In genomic region chr16:14641206-14641605, GRCh38 we compare ENCODE assay signal across 37 cellular contexts. TPM values are rescaled to one million over a fixed set of nuclear protein-coding genes. Genes with fewer than 3 reads are reported as not detected.
DNase-seq lines count a peak whose midpoint lies in the region; ATAC-seq, FAIRE-seq and TF ChIP-seq lines count a peak whose summit lies in the region.
"Had no signal": no experiment of that assay in that cellular context is flagged by ENCODE, and none has a peak within 500 bp of the region (broad histone marks: within the 10 kb centered on the region; RNA-seq: fewer than 3 reads in every experiment).

No MANE protein-coding gene starts in this region.

- H3K79me2 ChIP-seq in keratinocyte (ENCODE audit: control insufficient read depth, insufficient read depth, low read length): peaks cover 91% of the 10 kb centered on the region

- dilution Hi-C loops in keratinocyte (cut with MboI; ENCODE audit: extremely low pct_ligation_motif_present, low sequenced_read_pairs): no loop called here

- peaks cover 92% of the 10 kb centered on the region for H3K36me3 Mint-ChIP-seq in activated T-cell treated with anti-CD3 and anti-CD28 coated beads, Interleukin-2, amount 50 U/mL, for 24 hours (ENCODE audit: low read depth)
- H3K36me3 Mint-ChIP-seq in activated naive CD8-positive, alpha-beta T cell treated with anti-CD3 and anti-CD28 coated beads, Interleukin-2, amount 50 U/mL, for 24 hours (ENCODE audit: low read depth): peaks cover 29% of the 10 kb centered on the region
- H3K36me3 Mint-ChIP-seq in stimulated activated effector memory CD8-positive, alpha-beta T cell treated with anti-CD3 and anti-CD28 coated beads, Interleukin-12 subunit alpha, Interleukin-12 subunit beta, amount 100 ng/mL, for 72 hours: peaks cover 85% of the 10 kb centered on the region
- H3K36me3 Mint-ChIP-seq in natural killer cell treated with Interleukin-12 subunit alpha and Interleukin-12 subunit beta and Interleukin-15 and Interleukin-18, amount 100 ng/mL, for 72 hours: peaks cover 5% of the 10 kb centered on the region

- DNase-seq in activated T-cell treated with anti-CD3 and anti-CD28 coated beads, Interleukin-2, amount 50 U/mL, for 24 hours: no peak
- DNase-seq in activated T-cell treated with anti-CD3 and anti-CD28 coated beads for 4 hours: no peak
- DNase-seq in activated naive CD8-positive, alpha-beta T cell treated with anti-CD3 and anti-CD28 coated beads, Interleukin-2, amount 50 U/mL, for 24 hours: no peak
- no peak for DNase-seq in keratinocyte (ENCODE audit: low read depth, low spot score)
- no peak for DNase-seq in stimulated activated effector memory CD8-positive, alpha-beta T cell treated with anti-CD3 and anti-CD28 coated beads, Interleukin-12 subunit alpha, Interleukin-12 subunit beta, amount 100 ng/mL, for 72 hours (ENCODE audit: low spot score in 2 of 2)
- DNase-seq in natural killer cell treated with Interleukin-12 subunit alpha and Interleukin-12 subunit beta and Interleukin-15 and Interleukin-18, amount 100 ng/mL, for 72 hours (ENCODE audit: low spot score): no peak
- no peak for DNase-seq in medulla oblongata (ENCODE audit: extremely low spot score)
- DNase-seq: activated CD4-positive, alpha-beta T cell treated with anti-CD3 and anti-CD28 coated beads, Interleukin-2, amount 10 ng/mL, durations not matched to agents 7 days and 5 days; activated naive CD4-positive, alpha-beta T cell treated with anti-CD3 and anti-CD28 coated beads for 36 hours; anterior cingulate cortex; CD4-positive, CD25-positive, alpha-beta regulatory T cell; GOT3; HFFc6; islet precursor cell; KBM-7; midbrain; NCI-H1092; NCI-H1694; NCI-H446; NCI-H82; ovary; stimulated activated naive CD4-positive, alpha-beta T cell; T-helper 9 cell; uterus had no signal

- H3K9ac ChIP-seq in keratinocyte (ENCODE audit: control insufficient read depth, extremely low read depth, insufficient read depth, low read length): peak overlapping the region; percentile 70

- H3K27ac ChIP-seq in keratinocyte (ENCODE audit: control insufficient read depth, insufficient read depth, low read length): peak overlapping the region; percentile 88
- H3K27ac ChIP-seq: breast epithelium, ovary, skin epidermis, uterus, VCaP had no signal

- H3K4me3 Mint-ChIP-seq in activated T-cell treated with anti-CD3 and anti-CD28 coated beads, Interleukin-2, amount 50 U/mL, for 24 hours: no peak overlapping the region
- no peak overlapping the region for H3K4me3 Mint-ChIP-seq in activated naive CD8-positive, alpha-beta T cell treated with anti-CD3 and anti-CD28 coated beads, Interleukin-2, amount 50 U/mL, for 24 hours
- no peak overlapping the region for H3K4me3 Mint-ChIP-seq in stimulated activated effector memory CD8-positive, alpha-beta T cell treated with anti-CD3 and anti-CD28 coated beads, Interleukin-12 subunit alpha, Interleukin-12 subunit beta, amount 100 ng/mL, for 72 hours
- H3K4me3 Mint-ChIP-seq in natural killer cell treated with Interleukin-12 subunit alpha and Interleukin-12 subunit beta and Interleukin-15 and Interleukin-18, amount 100 ng/mL, for 72 hours: no peak overlapping the region
- H3K4me3 Mint-ChIP-seq: activated CD4-positive, alpha-beta T cell treated with anti-CD3 and anti-CD28 coated beads, Interleukin-2, amount 10 ng/mL, durations not matched to agents 7 days and 5 days; activated naive CD4-positive, alpha-beta T cell treated with anti-CD3 and anti-CD28 coated beads for 36 hours; HFFc6 had no signal

- H3K4me1 ChIP-seq in keratinocyte (ENCODE audit: control insufficient read depth, extremely low read depth, insufficient read depth, low read length): peaks cover 23% of the 10 kb centered on the region
- H3K4me1 ChIP-seq: breast epithelium, uterus had no signal

- peak overlapping the region; percentile 11 for H3K4me2 ChIP-seq in keratinocyte (ENCODE audit: control insufficient read depth, extremely low read depth, insufficient read depth, low read depth, low read length)

- no peak for FAIRE-seq in keratinocyte (lab: Jason Lieb, UNC)
- FAIRE-seq: A204.1 had no signal

- ATAC-seq in activated naive CD8-positive, alpha-beta T cell treated with anti-CD3 and anti-CD28 coated beads, Interleukin-2, amount 50 U/mL, for 24 hours: no peak
- ATAC-seq in stimulated activated effector memory CD8-positive, alpha-beta T cell treated with anti-CD3 and anti-CD28 coated beads, Interleukin-12 subunit alpha, Interleukin-12 subunit beta, amount 100 ng/mL, for 72 hours: no peak
- no peak for ATAC-seq in natural killer cell treated with Interleukin-12 subunit alpha and Interleukin-12 subunit beta and Interleukin-15 and Interleukin-18, amount 100 ng/mL, for 72 hours
- ATAC-seq in GM19035 (IDR thresholded peaks at IDR 0.05; ENCODE audit: unreplicated experiment): no peak

- H3K27me3 ChIP-seq in keratinocyte (ENCODE audit: control insufficient read depth, extremely low read depth, insufficient read depth, low read length): no peaks in the 10 kb centered on the region
- H3K27me3 ChIP-seq: breast epithelium, ovary, uterus had no signal

- peaks cover 3% of the 10 kb centered on the region for H4K20me1 ChIP-seq in keratinocyte (ENCODE audit: control insufficient read depth, extremely low read depth, insufficient read depth, low read length)

- H3K4me1 Mint-ChIP-seq in activated T-cell treated with anti-CD3 and anti-CD28 coated beads, Interleukin-2, amount 50 U/mL, for 24 hours (ENCODE audit: low read depth): peaks cover 46% of the 10 kb centered on the region
- H3K4me1 Mint-ChIP-seq in activated naive CD8-positive, alpha-beta T cell treated with anti-CD3 and anti-CD28 coated beads, Interleukin-2, amount 50 U/mL, for 24 hours: peaks cover 16% of the 10 kb centered on the region
- peaks cover 32% of the 10 kb centered on the region for H3K4me1 Mint-ChIP-seq in stimulated activated effector memory CD8-positive, alpha-beta T cell treated with anti-CD3 and anti-CD28 coated beads, Interleukin-12 subunit alpha, Interleukin-12 subunit beta, amount 100 ng/mL, for 72 hours
- peaks cover 14 to 16% of the 10 kb centered on the region in 2 donors for H3K4me1 Mint-ChIP-seq in natural killer cell treated with Interleukin-12 subunit alpha and Interleukin-12 subunit beta and Interleukin-15 and Interleukin-18, amount 100 ng/mL, for 72 hours (ENCODE audit: low read depth in 2 of 2)

- H3K9me1 ChIP-seq in keratinocyte (ENCODE audit: control insufficient read depth, extremely low read depth, insufficient read depth, low read length): no peaks in the 10 kb centered on the region

- peak overlapping the region; percentile 76 for H3K27ac Mint-ChIP-seq in activated T-cell treated with anti-CD3 and anti-CD28 coated beads, Interleukin-2, amount 50 U/mL, for 24 hours
- peak overlapping the region; percentile 36 for H3K27ac Mint-ChIP-seq in activated naive CD8-positive, alpha-beta T cell treated with anti-CD3 and anti-CD28 coated beads, Interleukin-2, amount 50 U/mL, for 24 hours
- peak overlapping the region; percentile 88 for H3K27ac Mint-ChIP-seq in stimulated activated effector memory CD8-positive, alpha-beta T cell treated with anti-CD3 and anti-CD28 coated beads, Interleukin-12 subunit alpha, Interleukin-12 subunit beta, amount 100 ng/mL, for 72 hours
- H3K27ac Mint-ChIP-seq in natural killer cell treated with Interleukin-12 subunit alpha and Interleukin-12 subunit beta and Interleukin-15 and Interleukin-18, amount 100 ng/mL, for 72 hours: no peak overlapping the region
- H3K27ac Mint-ChIP-seq: activated CD4-positive, alpha-beta T cell treated with anti-CD3 and anti-CD28 coated beads, Interleukin-2, amount 10 ng/mL, durations not matched to agents 7 days and 5 days; HFFc6 had no signal

- H2AFZ ChIP-seq in keratinocyte (ENCODE audit: control insufficient read depth, low read length): no peak overlapping the region

- no peaks in the 10 kb centered on the region for H3K9me3 ChIP-seq in keratinocyte (ENCODE audit: control insufficient read depth, low read depth, low read length)
- H3K9me3 ChIP-seq: breast epithelium, ovary, uterus had no signal

- H3K27me3 Mint-ChIP-seq in activated T-cell treated with anti-CD3 and anti-CD28 coated beads, Interleukin-2, amount 50 U/mL, for 24 hours: no peaks in the 10 kb centered on the region
- no peaks in the 10 kb centered on the region for H3K27me3 Mint-ChIP-seq in activated naive CD8-positive, alpha-beta T cell treated with anti-CD3 and anti-CD28 coated beads, Interleukin-2, amount 50 U/mL, for 24 hours
- H3K27me3 Mint-ChIP-seq in natural killer cell treated with Interleukin-12 subunit alpha and Interleukin-12 subunit beta and Interleukin-15 and Interleukin-18, amount 100 ng/mL, for 72 hours: no peaks in the 10 kb centered on the region
- H3K27me3 Mint-ChIP-seq: activated CD4-positive, alpha-beta T cell treated with anti-CD3 and anti-CD28 coated beads, Interleukin-2, amount 10 ng/mL, durations not matched to agents 7 days and 5 days; CD4-positive, CD25-positive, alpha-beta regulatory T cell had no signal

- H3K4me3 ChIP-seq in keratinocyte (ENCODE audit: control insufficient read depth in 2 of 3, extremely low read depth in 1 of 3, insufficient read depth in 2 of 3, low read depth in 1 of 3, low read length in 3 of 3): no peak overlapping the region
- H3K4me3 ChIP-seq: breast epithelium, ovary, skin epidermis, uterus had no signal

- TF ChIP-seq CTCF in keratinocyte (optimal IDR thresholded peaks at IDR 0.05 in 1 of 3, IDR thresholded peaks at IDR 0.05 in 1 of 3, conservative IDR thresholded peaks at IDR 0.05 in 1 of 3; ENCODE audit: extremely low read depth in 1 of 3, insufficient read depth in 2 of 3, low read length in 3 of 3): no peak

- no peaks in the 10 kb centered on the region for H3K9me3 Mint-ChIP-seq in activated T-cell treated with anti-CD3 and anti-CD28 coated beads, Interleukin-2, amount 50 U/mL, for 24 hours
- H3K9me3 Mint-ChIP-seq in activated naive CD8-positive, alpha-beta T cell treated with anti-CD3 and anti-CD28 coated beads, Interleukin-2, amount 50 U/mL, for 24 hours: no peaks in the 10 kb centered on the region
- H3K9me3 Mint-ChIP-seq in stimulated activated effector memory CD8-positive, alpha-beta T cell treated with anti-CD3 and anti-CD28 coated beads, Interleukin-12 subunit alpha, Interleukin-12 subunit beta, amount 100 ng/mL, for 72 hours: no peaks in the 10 kb centered on the region
- no peaks in the 10 kb centered on the region for H3K9me3 Mint-ChIP-seq in natural killer cell treated with Interleukin-12 subunit alpha and Interleukin-12 subunit beta and Interleukin-15 and Interleukin-18, amount 100 ng/mL, for 72 hours
- H3K9me3 Mint-ChIP-seq: activated CD4-positive, alpha-beta T cell treated with anti-CD3 and anti-CD28 coated beads, Interleukin-2, amount 10 ng/mL, durations not matched to agents 7 days and 5 days; activated naive CD4-positive, alpha-beta T cell treated with anti-CD3 and anti-CD28 coated beads for 36 hours; CD4-positive, CD25-positive, alpha-beta regulatory T cell; HFFc6 had no signal

- H3K36me3 ChIP-seq in keratinocyte (ENCODE audit: control insufficient read depth in 2 of 2, extremely low read depth in 1 of 2, insufficient read depth in 2 of 2, low read length in 2 of 2): peaks cover 20 to 40% of the 10 kb centered on the region in 2 experiments
- H3K36me3 ChIP-seq: ovary, uterus had no signal

RNA-seq across cellular contexts. Expression of gene BFAR, which starts 8.5 kb away (rescaled TPM):
- 86.1 to 119 TPM (median 92.3 TPM) in 3 replicates for polyA plus RNA-seq in keratinocyte
- polyA plus RNA-seq in keratinocyte (2011; ENCODE audit: low read depth): 23.8 TPM
- 79.1 and 113 TPM in 2 replicates for polyA plus RNA-seq in keratinocyte (2011; cell fraction: cytosol; rRNA removed)
- polyA plus RNA-seq in keratinocyte (2011; cell fraction: nucleus; rRNA removed): 87.1 and 91.6 TPM in 2 replicates
- 53.7 and 83.3 TPM in 2 replicates for polyA plus RNA-seq in keratinocyte (2012; ENCODE audit: low replicate concordance)
- 41.0 to 100 TPM (median 88.5 TPM) in 3 replicates for polyA minus RNA-seq in keratinocyte
- 48.0 TPM for polyA minus RNA-seq in keratinocyte (2011; cell fraction: cytosol; rRNA and poly(A)+ RNA removed)
- polyA minus RNA-seq in keratinocyte (2011; cell fraction: nucleus; rRNA and poly(A)+ RNA removed): 50.6 and 85.7 TPM in 2 replicates
- total RNA-seq in natural killer cell treated with Interleukin-12 subunit alpha and Interleukin-12 subunit beta and Interleukin-15 and Interleukin-18, amount 100 ng/mL, for 72 hours: 10 to 100 TPM; 67.0 to 94.4 TPM

RNA-seq across cellular contexts. Expression of gene PARN, which starts 11.1 kb away (rescaled TPM):
- 29.4 to 40.8 TPM (median 33.9 TPM) in 3 replicates for polyA plus RNA-seq in keratinocyte
- polyA plus RNA-seq in keratinocyte (2011; ENCODE audit: low read depth): 56.8 TPM
- polyA plus RNA-seq in keratinocyte (2011; cell fraction: cytosol; rRNA removed): 39.4 and 55.5 TPM in 2 replicates
- polyA plus RNA-seq in keratinocyte (2011; cell fraction: nucleus; rRNA removed): 50.5 and 52.9 TPM in 2 replicates
- 21.2 and 33.8 TPM in 2 replicates for polyA plus RNA-seq in keratinocyte (2012; ENCODE audit: low replicate concordance)
- 18.7 to 37.7 TPM (median 32.4 TPM) in 3 replicates for polyA minus RNA-seq in keratinocyte
- 22.8 TPM for polyA minus RNA-seq in keratinocyte (2011; cell fraction: cytosol; rRNA and poly(A)+ RNA removed)
- polyA minus RNA-seq in keratinocyte (2011; cell fraction: nucleus; rRNA and poly(A)+ RNA removed): 19.1 and 42.3 TPM in 2 replicates
- total RNA-seq in natural killer cell treated with Interleukin-12 subunit alpha and Interleukin-12 subunit beta and Interleukin-15 and Interleukin-18, amount 100 ng/mL, for 72 hours: 10 to 100 TPM; 25.4 to 50.4 TPM

RNA-seq across cellular contexts. Expression of gene PLA2G10, which starts 52.9 kb away (rescaled TPM):
- 0.54 to 3.2 TPM (median 1.0 TPM) in 3 replicates for polyA plus RNA-seq in keratinocyte
- polyA plus RNA-seq in keratinocyte (2011; ENCODE audit: low read depth): not detected
- polyA plus RNA-seq in keratinocyte (2011; cell fraction: cytosol; rRNA removed): 0.41 and 1.9 TPM in 2 replicates
- polyA plus RNA-seq in keratinocyte (2011; cell fraction: nucleus; rRNA removed): 0.41 and 1.3 TPM in 2 replicates
- 1.6 and 1.8 TPM in 2 replicates for polyA plus RNA-seq in keratinocyte (2012; ENCODE audit: low replicate concordance)
- 1.3 to 1.8 TPM (median 1.6 TPM) in 3 replicates for polyA minus RNA-seq in keratinocyte
- not detected for polyA minus RNA-seq in keratinocyte (2011; cell fraction: cytosol; rRNA and poly(A)+ RNA removed)
- polyA minus RNA-seq in keratinocyte (2011; cell fraction: nucleus; rRNA and poly(A)+ RNA removed): 2.8 and 2.9 TPM in 2 replicates
- not detected for total RNA-seq in natural killer cell treated with Interleukin-12 subunit alpha and Interleukin-12 subunit beta and Interleukin-15 and Interleukin-18, amount 100 ng/mL, for 72 hours
- total RNA-seq: activated CD4-positive, alpha-beta T cell treated with anti-CD3 and anti-CD28 coated beads, Interleukin-2, amount 10 ng/mL, durations not matched to agents 7 days and 5 days; activated naive CD4-positive, alpha-beta T cell treated with anti-CD3 and anti-CD28 coated beads for 36 hours; breast epithelium; CD4-positive, CD25-positive, alpha-beta regulatory T cell; chondrocyte; glomerular endothelial cell; HFFc6; HT1080; liver; M059J; RPMI7951; temporal lobe; uterus had no signal
- polyA plus RNA-seq: CD4-positive, CD25-positive, alpha-beta regulatory T cell; liver; neural cell; ovary had no signal

Comparison
In these comparisons a context has a peak if more than half of its experiments do, and no peak if none do; other contexts are left out.
1. H3K27ac Mint-ChIP-seq: peak in activated T-cell treated with anti-CD3 and anti-CD28 coated beads, Interleukin-2, amount 50 U/mL, for 24 hours (single experiment), activated naive CD8-positive, alpha-beta T cell treated with anti-CD3 and anti-CD28 coated beads, Interleukin-2, amount 50 U/mL, for 24 hours (single experiment) and stimulated activated effector memory CD8-positive, alpha-beta T cell treated with anti-CD3 and anti-CD28 coated beads, Interleukin-12 subunit alpha, Interleukin-12 subunit beta, amount 100 ng/mL, for 72 hours (single experiment); none in natural killer cell treated with Interleukin-12 subunit alpha and Interleukin-12 subunit beta and Interleukin-15 and Interleukin-18, amount 100 ng/mL, for 72 hours (0 of 2).